ENCODE assay signal across 22 cellular contexts in genomic region chr20:57595041-57596030, GRCh38. TPM values are rescaled to one million over a fixed set of nuclear protein-coding genes. Genes with fewer than 3 reads are reported as not detected.
"Had no signal": no experiment of that assay in that cellular context is flagged by ENCODE, and none has a peak within 500 bp of the region (broad histone marks: within the 10 kb centered on the region; RNA-seq: fewer than 3 reads in every experiment).

No MANE protein-coding gene starts in this region.

- H3K36me3 Mint-ChIP-seq: activated naive CD4-positive, alpha-beta T cell treated with anti-CD3 and anti-CD28 coated beads, Interleukin-2, amount 50 U/mL, for 24 hours; brain; naive thymus-derived CD8-positive, alpha-beta T cell had no signal

- H3K4me3 Mint-ChIP-seq: activated CD4-positive, alpha-beta T cell treated with anti-CD3 and anti-CD28 coated beads, Interleukin-2, amount 10 ng/mL, durations not matched to agents 7 days and 5 days; activated CD8-positive, alpha-beta T cell treated with anti-CD3 and anti-CD28 coated beads for 36 hours; activated naive CD4-positive, alpha-beta T cell treated with anti-CD3 and anti-CD28 coated beads, Interleukin-2, amount 50 U/mL, for 24 hours; activated T-cell treated with anti-CD3 and anti-CD28 coated beads, Interleukin-2, amount 50 U/mL, for 4 hours; brain; naive thymus-derived CD8-positive, alpha-beta T cell had no signal

- H3K9me3 Mint-ChIP-seq: activated CD4-positive, alpha-beta T cell treated with anti-CD3 and anti-CD28 coated beads, Interleukin-2, amount 10 ng/mL, durations not matched to agents 7 days and 5 days; activated CD8-positive, alpha-beta T cell treated with anti-CD3 and anti-CD28 coated beads for 36 hours; activated naive CD4-positive, alpha-beta T cell treated with anti-CD3 and anti-CD28 coated beads, Interleukin-2, amount 50 U/mL, for 24 hours; activated T-cell treated with anti-CD3 and anti-CD28 coated beads, Interleukin-2, amount 50 U/mL, for 4 hours; activated T-helper 2 cell treated with anti-CD3 and anti-CD28 coated beads, Interferon-gamma antibody, Interleukin-2, Interleukin-4, amounts not matched to agents 10 μg/mL and 5 μg/mL and 100 μg/mL, durations not matched to agents 14 hours and 24 hours and 36 hours; stimulated activated naive B cell treated with anti-CD40 and anti-IgM and Interleukin-4, amounts not matched to agents 10 μg/mL and 1 μg/mL and 100 μg/mL, for 72 hours had no signal

- ATAC-seq: activated CD8-positive, alpha-beta T cell treated with anti-CD3 and anti-CD28 coated beads for 36 hours; gastrocnemius medialis had no signal

- H3K9me3 ChIP-seq: gastrocnemius medialis, right lobe of liver, suprapubic skin, tibial artery, upper lobe of right lung had no signal

- H3K27ac Mint-ChIP-seq: activated CD4-positive, alpha-beta T cell treated with anti-CD3 and anti-CD28 coated beads, Interleukin-2, amount 10 ng/mL, durations not matched to agents 7 days and 5 days; activated CD8-positive, alpha-beta T cell treated with anti-CD3 and anti-CD28 coated beads for 36 hours; activated naive CD4-positive, alpha-beta T cell treated with anti-CD3 and anti-CD28 coated beads, Interleukin-2, amount 50 U/mL, for 24 hours; activated T-helper 2 cell treated with anti-CD3 and anti-CD28 coated beads, Interferon-gamma antibody, Interleukin-2, Interleukin-4, amounts not matched to agents 10 μg/mL and 5 μg/mL and 100 μg/mL, durations not matched to agents 14 hours and 24 hours and 36 hours; progenitor cell of endocrine pancreas; stimulated activated naive B cell treated with anti-CD40 and anti-IgM and Interleukin-4, amounts not matched to agents 10 μg/mL and 1 μg/mL and 100 μg/mL, for 72 hours had no signal

- DNase-seq: activated CD4-positive, alpha-beta T cell treated with anti-CD3 and anti-CD28 coated beads for 1 hour; gastrocnemius medialis; mammary epithelial cell; stimulated activated naive B cell treated with anti-CD40 and anti-IgM and Interleukin-4, amounts not matched to agents 10 μg/mL and 1 μg/mL and 100 μg/mL, for 72 hours; tibial artery had no signal

- H3K36me3 ChIP-seq: cardiac muscle cell, gastrocnemius medialis, right lobe of liver, suprapubic skin, tibial artery, upper lobe of right lung had no signal

- H3K4me3 ChIP-seq: cardiac muscle cell, coronary artery, dorsolateral prefrontal cortex, gastrocnemius medialis, right lobe of liver, skin epidermis, suprapubic skin, tibial artery, upper lobe of right lung had no signal

- H3K27me3 ChIP-seq: cardiac muscle cell, gastrocnemius medialis, right lobe of liver, upper lobe of right lung had no signal

- H3K27me3 Mint-ChIP-seq: activated naive CD4-positive, alpha-beta T cell treated with anti-CD3 and anti-CD28 coated beads, Interleukin-2, amount 50 U/mL, for 24 hours; naive thymus-derived CD8-positive, alpha-beta T cell had no signal

- H3K27ac ChIP-seq: cardiac muscle cell, coronary artery, dorsolateral prefrontal cortex, gastrocnemius medialis, right lobe of liver, skin epidermis, suprapubic skin, tibial artery, upper lobe of right lung had no signal

RNA-seq across cellular contexts. Expression of gene ZBP1, which starts 24.9 kb away (rescaled TPM):
- total RNA-seq: cardiac muscle cell, gastrocnemius medialis, mammary epithelial cell, osteocyte, progenitor cell of endocrine pancreas, renal cortical epithelial cell had no signal

RNA-seq across cellular contexts. Expression of gene PCK1, which starts 34.4 kb away (rescaled TPM):
- total RNA-seq: activated CD4-positive, alpha-beta T cell treated with anti-CD3 and anti-CD28 coated beads, Interleukin-2, amount 10 ng/mL, durations not matched to agents 7 days and 5 days; activated CD8-positive, alpha-beta T cell treated with anti-CD3 and anti-CD28 coated beads for 36 hours; activated T-helper 2 cell treated with anti-CD3 and anti-CD28 coated beads, Interferon-gamma antibody, Interleukin-2, Interleukin-4, amounts not matched to agents 10 μg/mL and 5 μg/mL and 100 μg/mL, durations not matched to agents 14 hours and 24 hours and 36 hours; mammary epithelial cell; naive thymus-derived CD8-positive, alpha-beta T cell; osteocyte; progenitor cell of endocrine pancreas had no signal
